8 cellular contexts compared by ENCODE assay signal in genomic region chr7:36155811-36156361, GRCh38. TPM values are rescaled to one million over a fixed set of nuclear protein-coding genes. Genes with fewer than 3 reads are reported as not detected.
A peak's percentile ranks its signal among the peaks of the same experiment; 100 is the strongest.
DNase-seq lines count a peak whose midpoint lies in the region; ATAC-seq, FAIRE-seq and TF ChIP-seq lines count a peak whose summit lies in the region.

No MANE protein-coding gene starts in this region.

- peak overlapping the region; percentile 47 for H2AK9ac ChIP-seq in IMR-90 (replicated peaks; ENCODE audit: low read depth, low read length, poor library complexity)

- POLR2A ChIA-PET in AG04449 (lab: Yijun Ruan, JAX): interaction anchor here (1.1 kb wide), 1 partner anchor 40 kb away, joined by 3 read pairs; no protein-coding TSS in a partner anchor
- POLR2A ChIA-PET in IMR-90 (lab: Charles Lee; ENCODE audit: unreplicated experiment): no interaction called here

- ATAC-seq in IMR-90 (ENCODE audit: low read depth) (no peak), HG03159 (IDR thresholded peaks at IDR 0.05; ENCODE audit: unreplicated experiment) (no peak)

- H3K27ac ChIP-seq in IMR-90 (ENCODE audit: insufficient read depth, low read length): 0 out of 2 replicates have a peak overlapping the region, but pooled peaks have one; percentile 0

- H3K27me3 ChIP-seq in IMR-90 (ENCODE audit: control insufficient read depth, insufficient read depth, low read length): no peaks in the 10 kb centered on the region

- H2AK5ac ChIP-seq in IMR-90 (ENCODE audit: low read depth, low read length): peak overlapping the region; percentile 56

- H3K56ac ChIP-seq in IMR-90 (ENCODE audit: extremely low read depth, insufficient read depth, low read length): no peak overlapping the region

- no peaks in the 10 kb centered on the region for H3K27me3 Mint-ChIP-seq in dendritic cell treated with granulocyte-macrophage colony-stimulating factor and Interleukin-4, amounts not matched to agents 40 ng/mL and 50 ng/mL, for 4 days
- H3K27me3 Mint-ChIP-seq in HFFc6 (ENCODE audit: insufficient read depth): 0 out of 2 replicates have a peak, but pooled peaks cover 3% of the 10 kb centered on the region

- no peak for TF ChIP-seq RAD21 in IMR-90 (IDR thresholded peaks at IDR 0.05; ENCODE audit: low read length)

- TF ChIP-seq CTCF in AG04449 (IDR thresholded peaks at IDR 0.05; ENCODE audit: insufficient read depth, low read length, missing control alignments) (peak; percentile 1), IMR-90 (conservative IDR thresholded peaks at IDR 0.05; ENCODE audit: low read depth, low read length) (peak; percentile 12; the same call in 1 of the 2 replicates), HFFc6 (IDR thresholded peaks at IDR 0.05) (no peak)

- H3K36me3 ChIP-seq in IMR-90 (ENCODE audit: control insufficient read depth, insufficient read depth, low read length): peaks cover 9% of the 10 kb centered on the region

- H3K4me3 Mint-ChIP-seq in dendritic cell treated with granulocyte-macrophage colony-stimulating factor and Interleukin-4, amounts not matched to agents 40 ng/mL and 50 ng/mL, for 4 days: peak overlapping the region; percentile 88
- H3K4me3 Mint-ChIP-seq in HFFc6: no peak overlapping the region

- H3K9ac ChIP-seq in IMR-90 (ENCODE audit: low read depth, low read length): peak overlapping the region; percentile 37

- H3K18ac ChIP-seq in IMR-90 (ENCODE audit: low read depth, low read length): peak overlapping the region; percentile 8; the same call in 1 of the 2 replicates

- CTCF ChIA-PET in AG04449 (lab: Yijun Ruan, JAX): interaction anchor here (0.7 to 1.2 kb wide), 2 partner anchors 91 to 171 kb away, joined by 3 read pairs; no protein-coding TSS in a partner anchor
- CTCF ChIA-PET in IMR-90 (lab: Yijun Ruan, JAX): interaction anchor here (1.1 kb wide), 1 partner anchor 162 kb away, joined by 3 read pairs; no protein-coding TSS in a partner anchor

- peaks cover 14% of the 10 kb centered on the region; the same call in 1 of the 2 replicates for H4K20me1 ChIP-seq in IMR-90 (ENCODE audit: insufficient read depth, low read length)

- intact Hi-C loops in IMR-90 (cut with micrococcal nuclease): loop anchor here (5.0 to 10.0 kb wide), 3 partner anchors 36 to 171 kb away; no protein-coding TSS in a partner anchor
- intact Hi-C loops in dendritic cell treated with granulocyte-macrophage colony-stimulating factor and Interleukin-4, amounts not matched to agents 40 ng/mL and 50 ng/mL, for 4 days (cut with micrococcal nuclease): loop anchor here (10.0 kb wide), 1 partner anchor 129 kb away; no protein-coding TSS in a partner anchor

- peaks cover 70% of the 10 kb centered on the region for H3K4me1 Mint-ChIP-seq in dendritic cell treated with granulocyte-macrophage colony-stimulating factor and Interleukin-4, amounts not matched to agents 40 ng/mL and 50 ng/mL, for 4 days (ENCODE audit: low read depth)
- H3K4me1 Mint-ChIP-seq in HFFc6 (ENCODE audit: low read depth): peaks cover 38% of the 10 kb centered on the region

- peak overlapping the region; percentile 16; the same call in 1 of the 2 replicates for H2BK120ac ChIP-seq in IMR-90 (ENCODE audit: low read depth, low read length)

- peak overlapping the region; percentile 56; the same call in 1 of the 2 replicates for H3K14ac ChIP-seq in IMR-90 (replicated peaks; ENCODE audit: low read depth, low read length)

- peaks cover 24% of the 10 kb centered on the region for H3K9me1 ChIP-seq in IMR-90 (ENCODE audit: insufficient read depth, low read length)

- H3K27ac Mint-ChIP-seq in dendritic cell treated with granulocyte-macrophage colony-stimulating factor and Interleukin-4, amounts not matched to agents 40 ng/mL and 50 ng/mL, for 4 days: peak overlapping the region; percentile 70
- no peak overlapping the region for H3K27ac Mint-ChIP-seq in HFFc6

- no peak overlapping the region for H2BK15ac ChIP-seq in IMR-90 (ENCODE audit: low read depth, low read length)

- no peak overlapping the region for H2BK5ac ChIP-seq in IMR-90 (ENCODE audit: low read depth, low read length, poor library complexity, severe bottlenecking)

- H3K4me1 ChIP-seq in IMR-90 (ENCODE audit: control insufficient read depth, insufficient read depth, low read length): peaks cover 16% of the 10 kb centered on the region

- H2BK20ac ChIP-seq in IMR-90 (ENCODE audit: low read depth, low read length): peak overlapping the region; percentile 9; the same call in 1 of the 2 replicates

- H3K23ac ChIP-seq in IMR-90 (ENCODE audit: low read depth, low read length): peak overlapping the region; percentile 75; the same call in 1 of the 2 replicates

- dilution Hi-C loops in IMR-90 (cut with HindIII; ENCODE audit: low sequenced_read_pairs, unreplicated experiment): no loop called here

- H4K91ac ChIP-seq in IMR-90 (ENCODE audit: insufficient read depth, low read depth, low read length): 0 out of 2 replicates have a peak overlapping the region, but pooled peaks have one; percentile 5

- H3K4me3 ChIP-seq in AG04449 (ENCODE audit: low read depth, low read length): peak overlapping the region; percentile 70
- H3K4me3 ChIP-seq in IMR-90 (ENCODE audit: insufficient read depth, low read depth, low read length): peak overlapping the region; percentile 39

- WGBS in IMR-90 (ENCODE audit: extremely low coverage in 2 of 2, insufficient read length in 1 of 2), 2 experiments: 7% methylated on average over 5 of the region's 12 CpGs; no CpG with 5 or more reads in 1 of the 2 experiments

- peak overlapping the region; percentile 89 for H3K4me2 ChIP-seq in IMR-90 (ENCODE audit: low read depth, low read length)

- H4K8ac ChIP-seq in IMR-90 (ENCODE audit: low read depth in 2 of 2, low read length in 2 of 2): peak overlapping the region in 1 of 2 experiments; percentile 65; a peak in 2 of 4 replicates

- no peak overlapping the region for H4K5ac ChIP-seq in IMR-90 (ENCODE audit: low read depth, low read length)

- H3K9me3 Mint-ChIP-seq in dendritic cell treated with granulocyte-macrophage colony-stimulating factor and Interleukin-4, amounts not matched to agents 40 ng/mL and 50 ng/mL, for 4 days: no peaks in the 10 kb centered on the region
- no peaks in the 10 kb centered on the region for H3K9me3 Mint-ChIP-seq in HFFc6

- H3K36me3 Mint-ChIP-seq in dendritic cell treated with granulocyte-macrophage colony-stimulating factor and Interleukin-4, amounts not matched to agents 40 ng/mL and 50 ng/mL, for 4 days (ENCODE audit: low read depth): peaks cover 58% of the 10 kb centered on the region
- H3K36me3 Mint-ChIP-seq in HFFc6 (ENCODE audit: low read depth): no peaks in the 10 kb centered on the region

- no peak for DNase-seq in AG04449 (ENCODE audit: low read depth, low spot score)
- peak; percentile 53 for DNase-seq in IMR-90
- DNase-seq in myocyte (ENCODE audit: low read depth): peak; percentile 28
- no peak for DNase-seq in HFFc6
- DNase-seq in GM12892 (ENCODE audit: insufficient read length): no peak
- no peak for DNase-seq in NCI-H226

- no peaks in the 10 kb centered on the region for H3K9me3 ChIP-seq in IMR-90 (ENCODE audit: control insufficient read depth, insufficient read depth, low read length)

- in situ Hi-C loops in IMR-90 (cut with MboI; ENCODE audit: low sequenced_read_pairs): no loop called here

- H3K79me1 ChIP-seq in IMR-90 (ENCODE audit: low read depth in 1 of 2, low read length in 2 of 2): peaks cover 22 to 58% of the 10 kb centered on the region in 2 experiments

- peak overlapping the region; percentile 82 for H2AFZ ChIP-seq in IMR-90 (replicated peaks; ENCODE audit: low read length, poor library complexity)

- TF ChIP-seq POLR2A in IMR-90 (IDR thresholded peaks at IDR 0.05; ENCODE audit: low read depth, low read length) (no peak), GM12892 (IDR thresholded peaks at IDR 0.05; ENCODE audit: low read depth, low read length) (no peak)

- no peak for FAIRE-seq in GM12892 (lab: Jason Lieb, UNC)

- BruUV-seq in IMR-90 (replicated peaks; lab: Mats Ljungman, UMichigan): no TSS peak

- peak overlapping the region; percentile 44 for H3K4ac ChIP-seq in IMR-90 (ENCODE audit: low read depth, low read length)

TF ChIP-seq in IMR-90, 13 proteins besides CTCF, POLR2A, EP300 and RAD21:
- TF ChIP-seq MAFK (IDR thresholded peaks at IDR 0.05; ENCODE audit: low read depth, low read length) (no peak), BHLHE40 (IDR thresholded peaks at IDR 0.05; ENCODE audit: low read depth, low read length) (no peak), USF2 (IDR thresholded peaks at IDR 0.05; ENCODE audit: low read depth, low read length) (no peak), NFE2L2 (IDR thresholded peaks at IDR 0.05; ENCODE audit: low read depth, low read length) (no peak), MXI1 (IDR thresholded peaks at IDR 0.05; ENCODE audit: borderline replicate concordance, low read depth, low read length) (no peak)

RNA-seq across cellular contexts. Expression of gene EEPD1, which starts 2.8 kb away (rescaled TPM):
- 7.3 and 8.1 TPM in 2 replicates for total RNA-seq in IMR-90 (2012; rRNA removed)
- 13.9 and 15.2 TPM in 2 replicates for polyA plus RNA-seq in IMR-90 (2012; rRNA removed)
- 8.0 and 14.9 TPM in 2 replicates for polyA plus RNA-seq in IMR-90 (2012; cell fraction: cytosol; rRNA removed)
- polyA plus RNA-seq in IMR-90 (2012; cell fraction: nucleus; rRNA removed; ENCODE audit: low replicate concordance): 39.3 and 53.7 TPM in 2 replicates
- 4.3 and 5.6 TPM in 2 replicates for total RNA-seq in myocyte
- 11.0 TPM for polyA plus RNA-seq in myocyte (2012)
- 1 to 10 TPM in 5 of 6 experiments, under 1 TPM in 1; 0.95 to 2.7 (median 1.5) TPM for total RNA-seq in HFFc6 (2021; fragmentation: NEBNext Ultra II Directional; extraction: Animal tissue kit (Norgen Biotek cat#: 25700))
- 2.7 TPM for polyA plus RNA-seq in GM12892 (2012; ENCODE audit: missing spikeins)

Comparison
In these comparisons a context has a peak if more than half of its experiments do, and no peak if none do; other contexts are left out.
1. DNase-seq: peak in IMR-90 (single experiment) and myocyte (single experiment); none in AG04449 (single experiment), HFFc6 (single experiment), GM12892 (single experiment) and NCI-H226 (single experiment).